Comparison of ENCODE assay signal across 8 cellular contexts in genomic region chr16:57091990-57092785, GRCh38. TPM values are rescaled to one million over a fixed set of nuclear protein-coding genes. Genes with fewer than 3 reads are reported as not detected.
DNase-seq lines count a peak whose midpoint lies in the region; ATAC-seq and TF ChIP-seq lines count a peak whose summit lies in the region.

CPNE2 (plus strand) TSS chr16:57092583; CDS start chr16:57110743, 18,160 bp downstream.

- peak within 1 kb of the TSS; percentile 83 for H3K4me3 Mint-ChIP-seq in activated naive CD8-positive, alpha-beta T cell
- H3K4me3 Mint-ChIP-seq in glutamatergic neuron (ENCODE audit: unreplicated experiment) (peak within 1 kb of the TSS; percentile 82), neural crest cell (peak within 1 kb of the TSS; percentile 94)

- no peaks in the 10 kb centered on the region for H3K9me3 ChIP-seq in uterus

- peak; percentile 26 to 78 for TF ChIP-seq POLR2A in uterus (IDR thresholded peaks at IDR 0.05)

- H3K4me1 Mint-ChIP-seq in activated naive CD8-positive, alpha-beta T cell (ENCODE audit: low read depth), result peaks cover 13% of the 10 kb centered on the region
- H3K4me1 Mint-ChIP-seq in glutamatergic neuron (ENCODE audit: low read depth, unreplicated experiment) (no peaks in the 10 kb centered on the region), neural crest cell (peaks cover 29% of the 10 kb centered on the region)

- H3K36me3 Mint-ChIP-seq in activated naive CD8-positive, alpha-beta T cell, result no peaks in the 10 kb centered on the region
- H3K36me3 Mint-ChIP-seq in glutamatergic neuron (ENCODE audit: unreplicated experiment) (peaks cover 6% of the 10 kb centered on the region), neural crest cell (ENCODE audit: low read depth) (no peaks in the 10 kb centered on the region)

- H3K9me3 Mint-ChIP-seq in activated naive CD8-positive, alpha-beta T cell (ENCODE audit: low read depth), result no peaks in the 10 kb centered on the region
- peaks cover 2% of the 10 kb centered on the region for H3K9me3 Mint-ChIP-seq in glutamatergic neuron (ENCODE audit: unreplicated experiment)
- peaks cover 3% of the 10 kb centered on the region for H3K9me3 Mint-ChIP-seq in neural crest cell

- H3K36me3 ChIP-seq in H7 (replicated peaks; ENCODE audit: control insufficient read depth, insufficient read depth, low read length) (no peaks in the 10 kb centered on the region), uterus (no peaks in the 10 kb centered on the region)

- intact Hi-C loops in uterus (cut with DNase I; ENCODE audit: low total_unique reads), result loop anchor here (5.0 kb wide), 1 partner anchor 325 kb away; no protein-coding TSS in a partner anchor

- H3K4me3 ChIP-seq in H7 (ENCODE audit: insufficient read depth, low read depth, low read length), result peak within 1 kb of the TSS; percentile 71
- peak within 1 kb of the TSS; percentile 39 to 67 for H3K4me3 ChIP-seq in uterus

- H3K27me3 Mint-ChIP-seq in activated naive CD8-positive, alpha-beta T cell, result no peaks in the 10 kb centered on the region
- H3K27me3 Mint-ChIP-seq in glutamatergic neuron (ENCODE audit: unreplicated experiment), result peaks cover 16% of the 10 kb centered on the region
- no peaks in the 10 kb centered on the region for H3K27me3 Mint-ChIP-seq in neural crest cell (ENCODE audit: low read depth)

- peak within 1 kb of the TSS; percentile 89 to 91 for H3K27ac ChIP-seq in uterus

- peaks cover 21% of the 10 kb centered on the region for H3K27me3 ChIP-seq in H7 (ENCODE audit: control insufficient read depth, insufficient read depth, low read length)
- no peaks in the 10 kb centered on the region for H3K27me3 ChIP-seq in uterus

- no peak for ATAC-seq in HG03378 (IDR thresholded peaks at IDR 0.05; ENCODE audit: unreplicated experiment)

- peak within 1 kb of the TSS; percentile 34 for H3K27ac Mint-ChIP-seq in activated naive CD8-positive, alpha-beta T cell
- H3K27ac Mint-ChIP-seq in glutamatergic neuron (ENCODE audit: unreplicated experiment) (no peak within 1 kb of the TSS), neural crest cell (ENCODE audit: unreplicated experiment) (peak within 1 kb of the TSS; percentile 83)

- TF ChIP-seq CTCF in glutamatergic neuron (IDR thresholded peaks at IDR 0.05; ENCODE audit: partially characterized antibody, unreplicated experiment), result no peak
- no peak for TF ChIP-seq CTCF in neural crest cell (conservative IDR thresholded peaks at IDR 0.05)
- peak in 3 of 4 experiments; percentile 12 to 30 (median 17) for TF ChIP-seq CTCF in uterus (IDR thresholded peaks at IDR 0.05)

- peak; percentile 69 for DNase-seq in EL
- DNase-seq in H7, result peak; percentile 93
- DNase-seq in NCI-H526 treated with DMSO at 0.1 percent for 48 hours (lab: John Stamatoyannopoulos, UW), result peak; percentile 2
- peak; percentile 63 for DNase-seq in glutamatergic neuron
- peak; percentile 46 for DNase-seq in neural crest cell (ENCODE audit: low read depth, low spot score)
- peak; percentile 65 to 76 for DNase-seq in uterus

- H3K4me1 ChIP-seq in uterus, result peaks cover 0 to 12% of the 10 kb centered on the region in 2 donors

RNA-seq across cellular contexts. Expression of gene CPNE2, which starts in this region (rescaled TPM):
- total RNA-seq in H7 (2014; rRNA removed; shearing (Covaris generic)), result 19.4 and 21.1 TPM in 2 replicates
- 3.4 TPM for total RNA-seq in glutamatergic neuron (ENCODE audit: unreplicated experiment)
- 33.1 and 36.9 TPM in 2 replicates for total RNA-seq in neural crest cell
- 10 to 100 TPM; 25.1 to 41.4 (median 40.6) TPM for total RNA-seq in uterus

Comparison
In these comparisons a context has a peak if more than half of its experiments do, and no peak if none do; other contexts are left out.
1. DNase-seq: peak in every context shown above with its lines; median percentile 93 in H7; 70 in uterus; 69 in EL; 63 in glutamatergic neuron; 46 in neural crest cell; 2 in NCI-H526 treated with DMSO at 0.1 percent for 48 hours.
2. CTCF ChIP-seq: peak in uterus (3 of 4); none in glutamatergic neuron (single experiment) and neural crest cell (single experiment).
3. Peak in every context shown above with its lines, with median percentiles within 50 percentile points of each other: H3K4me3 Mint-ChIP-seq.